ENCODE assay signal across 1 cellular context in genomic region chr16:89314858-89315257, GRCh38.
TF ChIP-seq lines count a peak whose summit lies in the region.

No MANE protein-coding gene starts in this region.

TF ChIP-seq in SK-N-SH, 30 proteins besides CTCF, POLR2A, EP300 and RAD21 (continued from another document):
- TF ChIP-seq PBX3 (IDR thresholded peaks at IDR 0.05) (no peak), TAF1 (IDR thresholded peaks at IDR 0.05; ENCODE audit: borderline replicate concordance, low read depth, low read length) (no peak), MEF2A (IDR thresholded peaks at IDR 0.05; ENCODE audit: borderline replicate concordance, low read depth) (no peak), GABPA (IDR thresholded peaks at IDR 0.05; ENCODE audit: low read depth) (no peak), YY1 (IDR thresholded peaks at IDR 0.05; ENCODE audit: low read depth) (no peak), GATA2 (CRISPR knock-in tag; IDR thresholded peaks at IDR 0.05) (no peak), TEAD4 (IDR thresholded peaks at IDR 0.05; ENCODE audit: borderline replicate concordance, insufficient read depth) (no peak), MAX (IDR thresholded peaks at IDR 0.05; ENCODE audit: low read depth) (no peak), SIN3A (IDR thresholded peaks at IDR 0.05; ENCODE audit: borderline replicate concordance, low read depth, low read length) (no peak), MXI1 (IDR thresholded peaks at IDR 0.05; ENCODE audit: low read depth, low read length) (no peak), NRF1 (IDR thresholded peaks at IDR 0.05; ENCODE audit: low read depth, low read length) (no peak), JUND (IDR thresholded peaks at IDR 0.05) (no peak), IRF3 (IDR thresholded peaks at IDR 0.05; ENCODE audit: low read depth, low read length) (no peak), EZH2phosphoT487 (IDR thresholded peaks at IDR 0.05; ENCODE audit: borderline replicate concordance, low read depth) (no peak), SMC3 (IDR thresholded peaks at IDR 0.05; ENCODE audit: low read depth, low read length) (no peak), RFX5 (IDR thresholded peaks at IDR 0.05; ENCODE audit: low read length) (no peak)
